ENCODE assay signal across 10 cellular contexts in genomic region chrX:131693359-131693758, GRCh38.
"Had no signal": no experiment of that assay in that cellular context is flagged by ENCODE, and none has a peak within 500 bp of the region (broad histone marks: within the 10 kb centered on the region; RNA-seq: fewer than 3 reads in every experiment).

No MANE protein-coding gene starts in this region.

- FAIRE-seq: HepG2, HTR-8/SVneo, K562 had no signal

- ATAC-seq: HepG2, K562 had no signal

- H3K4me3 ChIP-seq: K562 had no signal

- DNase-seq: IMR-90, Karpas-422, Kasumi-1, KBM-7, KG1 had no signal

- H3K27ac ChIP-seq: HL-60, KMS-11 had no signal
